Comparison of ENCODE assay signal across 10 cellular contexts in genomic region chr4:3399277-3400194, GRCh38. TPM values are rescaled to one million over a fixed set of nuclear protein-coding genes. Genes with fewer than 3 reads are reported as not detected.
DNase-seq lines count a peak whose midpoint lies in the region; ATAC-seq lines count a peak whose summit lies in the region.
"Had no signal": no experiment of that assay in that cellular context is flagged by ENCODE, and none has a peak within 500 bp of the region (broad histone marks: within the 10 kb centered on the region; RNA-seq: fewer than 3 reads in every experiment).

No MANE protein-coding gene starts in this region.

- DNase-seq in NCI-H146 (lab: John Stamatoyannopoulos, UW) (peak; percentile 16), NCI-H146 treated with DMSO at 0.1 percent for 48 hours (lab: John Stamatoyannopoulos, UW; ENCODE audit: unreplicated experiment) (no peak), OCI-M1 (lab: John Stamatoyannopoulos, UW) (peak; percentile 26), dermis blood vessel endothelial cell (peak; percentile 55), pons (ENCODE audit: low spot score) (peak; percentile 29), DMS79 treated with DMSO at 0.1 percent for 48 hours (lab: John Stamatoyannopoulos, UW) (no peak), superior temporal gyrus (ENCODE audit: extremely low spot score) (no peak)
- DNase-seq: effector memory CD8-positive, alpha-beta T cell; mesenchymal stem cell had no signal

- no peak for ATAC-seq in GM19395 (IDR thresholded peaks at IDR 0.05; ENCODE audit: unreplicated experiment)
- ATAC-seq: effector memory CD8-positive, alpha-beta T cell had no signal

RNA-seq across cellular contexts. Expression of gene HGFAC, which starts 42.2 kb away (rescaled TPM):
- total RNA-seq in dermis blood vessel endothelial cell, result 0.28 and 0.51 TPM in 2 replicates

Comparison
In these comparisons a context has a peak if more than half of its experiments do, and no peak if none do; other contexts are left out.
1. DNase-seq: peak in NCI-H146 (single experiment), OCI-M1 (single experiment), dermis blood vessel endothelial cell (single experiment) and pons (single experiment); none in NCI-H146 treated with DMSO at 0.1 percent for 48 hours (single experiment), DMS79 treated with DMSO at 0.1 percent for 48 hours (single experiment) and superior temporal gyrus (single experiment).